In genomic region chr11:58807358-58807757, GRCh38 we compare ENCODE assay signal across 27 cellular contexts. TPM values are rescaled to one million over a fixed set of nuclear protein-coding genes. Genes with fewer than 3 reads are reported as not detected.
"Had no signal": no experiment of that assay in that cellular context is flagged by ENCODE, and none has a peak within 500 bp of the region (broad histone marks: within the 10 kb centered on the region; RNA-seq: fewer than 3 reads in every experiment).

No MANE protein-coding gene starts in this region.

- ATAC-seq: naive thymus-derived CD8-positive, alpha-beta T cell; natural killer cell treated with Interleukin-12 subunit alpha and Interleukin-12 subunit beta and Interleukin-15 and Interleukin-18, amount 100 ng/mL, for 72 hours; psoas muscle; right cardiac atrium; stimulated activated effector memory CD8-positive, alpha-beta T cell treated with anti-CD3 and anti-CD28 coated beads, Interleukin-12 subunit alpha, Interleukin-12 subunit beta, amount 100 ng/mL, for 72 hours; stimulated activated naive B cell treated with anti-CD40 and anti-IgM and Interleukin-4, amounts not matched to agents 10 μg/mL and 1 μg/mL and 100 μg/mL, for 72 hours had no signal

- DNase-seq: naive thymus-derived CD8-positive, alpha-beta T cell; occipital lobe; ovary; posterior cingulate gyrus; psoas muscle; right cardiac atrium; right lobe of liver; sigmoid colon; small intestine; stimulated activated CD4-positive, alpha-beta T cell treated with anti-CD3 and anti-CD28 coated beads, Interleukin-15, amount 100 ng/mL, for 24 hours; stimulated activated CD4-positive, alpha-beta T cell treated with anti-CD3 and anti-CD28 coated beads, Interleukin-2, amount 100 ng/mL, for 24 hours; stimulated activated CD4-positive, alpha-beta T cell treated with anti-CD3 and anti-CD28 coated beads, Interleukin-2, amount 100 ng/mL, for 48 hours; stimulated activated CD4-positive, alpha-beta T cell treated with anti-CD3 and anti-CD28 coated beads, Interleukin-4, amount 100 ng/mL, for 24 hours; stimulated activated naive B cell treated with anti-CD40 and anti-IgM and Interleukin-4, amounts not matched to agents 10 μg/mL and 1 μg/mL and 100 μg/mL, for 72 hours; stimulated activated naive CD4-positive, alpha-beta T cell treated with Interleukin-2 at 50 U/mL for 16 hours; stomach; thyroid gland; trophoblast cell; upper lobe of left lung; uterus had no signal

- H3K27ac Mint-ChIP-seq: naive thymus-derived CD8-positive, alpha-beta T cell; natural killer cell treated with Interleukin-12 subunit alpha and Interleukin-12 subunit beta and Interleukin-15 and Interleukin-18, amount 100 ng/mL, for 72 hours; neural progenitor cell; progenitor cell of endocrine pancreas; stimulated activated effector memory CD8-positive, alpha-beta T cell treated with anti-CD3 and anti-CD28 coated beads, Interleukin-12 subunit alpha, Interleukin-12 subunit beta, amount 100 ng/mL, for 72 hours; stimulated activated naive B cell treated with anti-CD40 and anti-IgM and Interleukin-4, amounts not matched to agents 10 μg/mL and 1 μg/mL and 100 μg/mL, for 72 hours; stimulated activated naive CD8-positive, alpha-beta T cell treated with anti-CD3 and anti-CD28 coated beads, Interleukin-15, Interleukin-2, amounts not matched to agents 100 ng/mL and 50 ng/mL, for 24 hours had no signal

- H3K27me3 Mint-ChIP-seq: progenitor cell of endocrine pancreas had no signal

- H3K36me3 Mint-ChIP-seq: naive thymus-derived CD8-positive, alpha-beta T cell; neural progenitor cell; stimulated activated effector memory CD8-positive, alpha-beta T cell treated with anti-CD3 and anti-CD28 coated beads, Interleukin-12 subunit alpha, Interleukin-12 subunit beta, amount 100 ng/mL, for 72 hours; stimulated activated naive B cell treated with anti-CD40 and anti-IgM and Interleukin-4, amounts not matched to agents 10 μg/mL and 1 μg/mL and 100 μg/mL, for 72 hours had no signal

- H3K9me3 Mint-ChIP-seq: stimulated activated effector memory CD8-positive, alpha-beta T cell treated with anti-CD3 and anti-CD28 coated beads, Interleukin-12 subunit alpha, Interleukin-12 subunit beta, amount 100 ng/mL, for 72 hours had no signal

- H3K4me1 Mint-ChIP-seq: naive thymus-derived CD8-positive, alpha-beta T cell; neural progenitor cell; stimulated activated effector memory CD8-positive, alpha-beta T cell treated with anti-CD3 and anti-CD28 coated beads, Interleukin-12 subunit alpha, Interleukin-12 subunit beta, amount 100 ng/mL, for 72 hours; stimulated activated naive B cell treated with anti-CD40 and anti-IgM and Interleukin-4, amounts not matched to agents 10 μg/mL and 1 μg/mL and 100 μg/mL, for 72 hours had no signal

- H3K4me3 Mint-ChIP-seq: naive thymus-derived CD8-positive, alpha-beta T cell; natural killer cell treated with Interleukin-12 subunit alpha and Interleukin-12 subunit beta and Interleukin-15 and Interleukin-18, amount 100 ng/mL, for 72 hours; neural progenitor cell; stimulated activated effector memory CD8-positive, alpha-beta T cell treated with anti-CD3 and anti-CD28 coated beads, Interleukin-12 subunit alpha, Interleukin-12 subunit beta, amount 100 ng/mL, for 72 hours; stimulated activated naive B cell treated with anti-CD40 and anti-IgM and Interleukin-4, amounts not matched to agents 10 μg/mL and 1 μg/mL and 100 μg/mL, for 72 hours; stimulated activated naive CD8-positive, alpha-beta T cell treated with anti-CD3 and anti-CD28 coated beads, Interleukin-15, Interleukin-2, amounts not matched to agents 100 ng/mL and 50 ng/mL, for 24 hours had no signal

RNA-seq across cellular contexts. Expression of gene GLYATL2, which starts 37.1 kb away (rescaled TPM):
- total RNA-seq: naive thymus-derived CD8-positive, alpha-beta T cell; natural killer cell treated with Interleukin-12 subunit alpha and Interleukin-12 subunit beta and Interleukin-15 and Interleukin-18, amount 100 ng/mL, for 72 hours; ovary; psoas muscle; right lobe of liver; sigmoid colon; subcutaneous adipose tissue; thoracic aorta; upper lobe of left lung had no signal
